36 cellular contexts compared by ENCODE assay signal in the genomic region with DNA sequence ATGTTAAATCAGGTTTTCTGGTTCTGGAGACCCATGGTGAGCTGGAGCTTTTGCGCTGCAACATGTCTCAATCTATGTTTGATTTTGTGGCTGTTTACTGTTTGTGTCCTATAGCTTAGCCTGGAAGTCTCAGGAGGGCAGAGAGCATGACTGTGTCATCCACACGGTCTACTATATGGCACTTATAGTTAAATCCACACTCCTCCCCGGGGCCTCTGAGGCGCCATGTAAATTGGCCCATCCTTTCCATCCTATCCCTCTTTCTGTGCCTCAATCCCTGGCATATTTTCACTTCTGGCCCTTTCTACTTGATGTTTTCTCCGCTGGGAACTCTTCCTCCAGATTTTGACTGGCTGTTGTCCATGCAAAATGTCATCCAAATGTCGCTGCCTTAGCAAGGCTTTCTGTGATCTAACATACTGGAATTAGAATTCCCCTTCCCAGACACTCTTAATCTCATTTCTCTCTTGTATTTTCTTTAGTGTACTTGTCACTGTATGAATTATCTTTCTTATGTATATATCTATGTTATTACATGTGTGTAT.
"Had no signal": no experiment of that assay in that cellular context is flagged by ENCODE, and none has a peak within 500 bp of the region (broad histone marks: within the 10 kb centered on the region; RNA-seq: fewer than 3 reads in every experiment).

No MANE protein-coding gene starts in this region.

- H3K4me1 ChIP-seq: adrenal gland, body of pancreas had no signal

- H3K9me3 ChIP-seq: adrenal gland, body of pancreas had no signal

- H3K36me3 ChIP-seq: adrenal gland, cardiac muscle cell had no signal

- H3K27me3 Mint-ChIP-seq: activated B cell treated with CpG ODN at 0.5 μM for 24 hours; activated CD4-positive, alpha-beta memory T cell treated with anti-CD3 and anti-CD28 coated beads for 36 hours; activated CD4-positive, alpha-beta T cell treated with anti-CD3 and anti-CD28 coated beads, Interleukin-2, amount 10 ng/mL, durations not matched to agents 24 days and 14 days; activated naive CD8-positive, alpha-beta T cell treated with anti-CD3 and anti-CD28 coated beads for 36 hours had no signal

- H3K4me1 Mint-ChIP-seq: activated B cell treated with CpG ODN at 0.5 μM for 24 hours; activated CD4-positive, alpha-beta T cell treated with anti-CD3 and anti-CD28 coated beads, Interleukin-2, amount 10 ng/mL, durations not matched to agents 24 days and 14 days; activated naive CD8-positive, alpha-beta T cell treated with anti-CD3 and anti-CD28 coated beads for 36 hours; activated T-helper 17 cell treated with anti-CD3 and anti-CD28 coated beads, Interleukin-2, amount 50 U/mL, for 72 hours; central memory CD8-positive, alpha-beta T cell had no signal

- ATAC-seq: activated CD8-positive, alpha-beta T cell treated with anti-CD3 and anti-CD28 coated beads for 36 hours; activated naive CD4-positive, alpha-beta T cell treated with anti-CD3 and anti-CD28 coated beads, Interleukin-2, amount 50 U/mL, for 72 hours; activated T-cell treated with anti-CD3 and anti-CD28 coated beads, Interleukin-2, amount 50 U/mL, for 4 hours; activated T-cell treated with anti-CD3 and anti-CD28 coated beads, Interleukin-2, amount 50 U/mL, for 72 hours; activated T-helper 17 cell treated with anti-CD3 and anti-CD28 coated beads, Interleukin-2, amount 50 U/mL, for 72 hours; body of pancreas had no signal

- H3K36me3 Mint-ChIP-seq: activated CD4-positive, alpha-beta memory T cell treated with anti-CD3 and anti-CD28 coated beads for 36 hours; activated naive CD4-positive, alpha-beta T cell treated with anti-CD3 and anti-CD28 coated beads, Interleukin-2, amount 50 U/mL, for 72 hours; activated naive CD8-positive, alpha-beta T cell treated with anti-CD3 and anti-CD28 coated beads for 36 hours had no signal

- H3K4me3 Mint-ChIP-seq: activated B cell treated with CpG ODN at 0.5 μM for 24 hours; activated CD4-positive, alpha-beta memory T cell treated with anti-CD3 and anti-CD28 coated beads for 36 hours; activated CD4-positive, alpha-beta T cell treated with anti-CD3 and anti-CD28 coated beads, Interleukin-2, amount 10 ng/mL, durations not matched to agents 24 days and 14 days; activated CD8-positive, alpha-beta T cell treated with anti-CD3 and anti-CD28 coated beads for 36 hours; activated naive CD4-positive, alpha-beta T cell treated with anti-CD3 and anti-CD28 coated beads for 36 hours; activated naive CD8-positive, alpha-beta T cell treated with anti-CD3 and anti-CD28 coated beads for 36 hours; activated T-cell treated with anti-CD3 and anti-CD28 coated beads, Interleukin-2, amount 50 U/mL, for 4 hours; activated T-cell treated with anti-CD3 and anti-CD28 coated beads, Interleukin-2, amount 50 U/mL, for 72 hours; activated T-helper 1 cell treated with anti-CD3 and anti-CD28 coated beads, Interleukin-12 subunit alpha, Interleukin-12 subunit beta, Interleukin-2, Interleukin-4 antibody, amounts not matched to agents 30 ng/mL and 10 ng/mL and 1 ng/mL, durations not matched to agents 14 hours and 24 hours and 36 hours; activated T-helper 17 cell treated with anti-CD3 and anti-CD28 coated beads, Interleukin-2, amount 50 U/mL, for 72 hours; central memory CD8-positive, alpha-beta T cell; T-helper 1 cell treated with Interleukin-12 subunit alpha and Interleukin-12 subunit beta and Interleukin-4 antibody, amounts not matched to agents 30 μg/mL and 1 μg/mL, for 36 hours; T-helper 2 cell treated with Interferon-gamma antibody and Interleukin-4, amounts not matched to agents 5 μg/mL and 100 μg/mL, for 36 hours had no signal

- H3K27ac Mint-ChIP-seq: activated B cell treated with CpG ODN at 0.5 μM for 24 hours; activated CD4-positive, alpha-beta memory T cell treated with anti-CD3 and anti-CD28 coated beads for 36 hours; activated CD4-positive, alpha-beta T cell treated with anti-CD3 and anti-CD28 coated beads, Interleukin-2, amount 10 ng/mL, durations not matched to agents 24 days and 14 days; activated CD8-positive, alpha-beta T cell treated with anti-CD3 and anti-CD28 coated beads for 36 hours; activated naive CD4-positive, alpha-beta T cell treated with anti-CD3 and anti-CD28 coated beads for 36 hours; activated naive CD4-positive, alpha-beta T cell treated with anti-CD3 and anti-CD28 coated beads, Interleukin-2, amount 50 U/mL, for 72 hours; activated naive CD8-positive, alpha-beta T cell treated with anti-CD3 and anti-CD28 coated beads for 36 hours; activated T-cell treated with anti-CD3 and anti-CD28 coated beads, Interleukin-2, amount 50 U/mL, for 72 hours; activated T-helper 1 cell treated with anti-CD3 and anti-CD28 coated beads, Interleukin-12 subunit alpha, Interleukin-12 subunit beta, Interleukin-2, Interleukin-4 antibody, amounts not matched to agents 30 ng/mL and 10 ng/mL and 1 ng/mL, durations not matched to agents 14 hours and 24 hours and 36 hours; activated T-helper 17 cell treated with anti-CD3 and anti-CD28 coated beads, Interleukin-2, amount 50 U/mL, for 72 hours; T-helper 1 cell treated with Interleukin-12 subunit alpha and Interleukin-12 subunit beta and Interleukin-4 antibody, amounts not matched to agents 30 μg/mL and 1 μg/mL, for 36 hours; T-helper 2 cell treated with Interferon-gamma antibody and Interleukin-4, amounts not matched to agents 5 μg/mL and 100 μg/mL, for 36 hours had no signal

- H3K27me3 ChIP-seq: adrenal gland, body of pancreas had no signal

- H3K27ac ChIP-seq: adrenal gland, body of pancreas, cardiac muscle cell, VCaP had no signal

- DNase-seq: activated B cell treated with CpG ODN at 0.5 μM for 24 hours; activated CD4-positive, alpha-beta memory T cell treated with anti-CD3 and anti-CD28 coated beads for 36 hours; activated CD4-positive, alpha-beta T cell treated with anti-CD3 and anti-CD28 coated beads for 4 hours; activated CD4-positive, alpha-beta T cell treated with anti-CD3 and anti-CD28 coated beads, Interleukin-2, amount 10 ng/mL, durations not matched to agents 24 days and 14 days; activated CD4-positive, alpha-beta T cell treated with anti-CD3 and anti-CD28 coated beads, Interleukin-2, amount 50 U/mL, for 1 hour; activated CD4-positive, alpha-beta T cell treated with anti-CD3 and anti-CD28 coated beads, Interleukin-2, amount 50 U/mL, for 4 hours; activated CD4-positive, CD25-positive, alpha-beta regulatory T cell treated with anti-CD3 and anti-CD28 coated beads, Interleukin-2, amount 50 U/mL, for 72 hours; activated CD8-positive, alpha-beta memory T cell treated with anti-CD3 and anti-CD28 coated beads, Interleukin-2, amount 50 U/mL, for 4 hours; activated CD8-positive, alpha-beta T cell treated with anti-CD3 and anti-CD28 coated beads for 36 hours; activated effector memory CD4-positive, alpha-beta T cell treated with anti-CD3 and anti-CD28 coated beads, Interleukin-2, amount 50 U/mL, for 16 hours; activated gamma-delta T cell treated with Interleukin-2 at 50 U/mL for 16 hours; activated naive CD4-positive, alpha-beta T cell; activated naive CD4-positive, alpha-beta T cell treated with anti-CD3 and anti-CD28 coated beads for 36 hours; activated naive CD4-positive, alpha-beta T cell treated with anti-CD3 and anti-CD28 coated beads, Interleukin-2, amount 50 U/mL, for 16 hours; activated naive CD8-positive, alpha-beta T cell treated with anti-CD3 and anti-CD28 coated beads for 36 hours; activated T-cell treated with anti-CD3 and anti-CD28 coated beads for 4 hours; activated T-cell treated with anti-CD3 and anti-CD28 coated beads, Interleukin-2, amount 50 U/mL, for 1 hour; activated T-cell treated with anti-CD3 and anti-CD28 coated beads, Interleukin-2, amount 50 U/mL, for 4 hours; activated T-cell treated with anti-CD3 and anti-CD28 coated beads, Interleukin-2, amount 50 U/mL, for 72 hours; adrenal gland; amniotic stem cell; aorta; body of pancreas; caudate nucleus; cerebellar nuclear complex; T-helper 1 cell; T-helper 2 cell; T-helper 9 cell had no signal

- H3K9me3 Mint-ChIP-seq: activated CD4-positive, alpha-beta memory T cell treated with anti-CD3 and anti-CD28 coated beads for 36 hours; activated CD4-positive, alpha-beta T cell treated with anti-CD3 and anti-CD28 coated beads, Interleukin-2, amount 10 ng/mL, durations not matched to agents 24 days and 14 days; activated CD8-positive, alpha-beta T cell treated with anti-CD3 and anti-CD28 coated beads for 36 hours; activated naive CD4-positive, alpha-beta T cell treated with anti-CD3 and anti-CD28 coated beads for 36 hours; activated naive CD4-positive, alpha-beta T cell treated with anti-CD3 and anti-CD28 coated beads, Interleukin-2, amount 50 U/mL, for 72 hours; activated T-cell treated with anti-CD3 and anti-CD28 coated beads, Interleukin-2, amount 50 U/mL, for 4 hours; activated T-cell treated with anti-CD3 and anti-CD28 coated beads, Interleukin-2, amount 50 U/mL, for 72 hours; activated T-helper 1 cell treated with anti-CD3 and anti-CD28 coated beads, Interleukin-12 subunit alpha, Interleukin-12 subunit beta, Interleukin-2, Interleukin-4 antibody, amounts not matched to agents 30 ng/mL and 10 ng/mL and 1 ng/mL, durations not matched to agents 14 hours and 24 hours and 36 hours; activated T-helper 17 cell treated with anti-CD3 and anti-CD28 coated beads, Interleukin-2, amount 50 U/mL, for 72 hours; central memory CD8-positive, alpha-beta T cell; T-helper 1 cell treated with Interleukin-12 subunit alpha and Interleukin-12 subunit beta and Interleukin-4 antibody, amounts not matched to agents 30 μg/mL and 1 μg/mL, for 36 hours; T-helper 2 cell treated with Interferon-gamma antibody and Interleukin-4, amounts not matched to agents 5 μg/mL and 100 μg/mL, for 36 hours had no signal

- H3K4me3 ChIP-seq: adrenal gland, body of pancreas, cardiac muscle cell had no signal
